18 cellular contexts compared by ENCODE assay signal in the genomic region with DNA sequence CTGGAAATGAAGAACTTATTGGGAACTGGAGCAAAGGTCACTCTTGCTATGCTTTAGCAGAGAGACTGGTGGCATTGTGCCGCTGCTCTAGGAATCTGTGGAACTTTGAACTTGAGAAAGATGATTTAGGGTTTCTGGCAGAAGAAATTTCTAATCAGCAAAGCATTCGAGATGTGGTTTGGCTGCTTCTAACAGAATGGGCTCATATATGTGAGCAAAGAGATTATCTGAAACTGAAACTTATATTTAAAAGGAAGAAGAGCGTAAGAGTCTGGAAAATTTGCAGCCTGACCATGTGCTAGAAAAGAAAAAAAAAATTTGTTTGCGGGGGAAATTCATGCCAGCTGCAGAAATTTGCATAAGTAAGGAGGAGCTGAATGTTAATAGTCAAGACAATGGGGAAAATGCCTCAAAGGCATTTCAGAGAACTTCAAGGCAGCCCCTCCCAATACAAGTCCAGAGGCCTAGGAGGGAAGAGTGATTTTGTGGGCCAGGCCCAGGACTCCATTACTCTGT. TPM values are rescaled to one million over a fixed set of nuclear protein-coding genes. Genes with fewer than 3 reads are reported as not detected.
DNase-seq lines count a peak whose midpoint lies in the region; ATAC-seq and TF ChIP-seq lines count a peak whose summit lies in the region.
"Had no signal": no experiment of that assay in that cellular context is flagged by ENCODE, and none has a peak within 500 bp of the region (broad histone marks: within the 10 kb centered on the region; RNA-seq: fewer than 3 reads in every experiment).

No MANE protein-coding gene starts in this region.

- no peaks in the 10 kb centered on the region for H3K36me3 Mint-ChIP-seq in CD14-positive monocyte

- no peak for TF ChIP-seq CTCF in CD14-positive monocyte (IDR thresholded peaks at IDR 0.05)
- no peak for TF ChIP-seq CTCF in thyroid gland (IDR thresholded peaks at IDR 0.05)

- no peak overlapping the region for H3K4me3 ChIP-seq in thyroid gland (replicated peaks in 1 of 3)
- H3K4me3 ChIP-seq: ascending aorta, GM12878 had no signal

- peaks cover 0 to 2% (median 0%) of the 10 kb centered on the region in 7 donors for H3K9me3 Mint-ChIP-seq in CD14-positive monocyte

- peaks cover 0 to 10% (median 1%) of the 10 kb centered on the region in 3 donors for H3K27me3 Mint-ChIP-seq in CD14-positive monocyte (ENCODE audit: low read depth in 3 of 3)

- H3K4me1 ChIP-seq in thyroid gland = no peaks in the 10 kb centered on the region
- H3K4me1 ChIP-seq: ascending aorta had no signal

- H3K27ac ChIP-seq in thyroid gland = no peak overlapping the region
- H3K27ac ChIP-seq: ascending aorta, HL-60, VCaP had no signal

- WGBS in thyroid gland, 2 donors = 76 to 85% methylated on average over 4 of the region's 4 CpGs

- peak overlapping the region in 1 of 2 donors; percentile 37 for H3K4me3 Mint-ChIP-seq in CD14-positive monocyte

- no peak for TF ChIP-seq POLR2A in thyroid gland (IDR thresholded peaks at IDR 0.05)

- intact Hi-C loops in CD14-positive monocyte (cut with micrococcal nuclease) = loop anchor here (5.0 kb wide), 1 partner anchor 156 kb away; no protein-coding TSS in a partner anchor
- intact Hi-C loops in thyroid gland (cut with DNase I) = loop anchor here (5.0 kb wide), 1 partner anchor 156 kb away; no protein-coding TSS in a partner anchor
- intact Hi-C loops in left cardiac atrium (cut with DNase I) = loop anchor here in 1 of 2 donors (5.0 kb wide), 1 partner anchor 156 kb away; no protein-coding TSS in a partner anchor

- H3K36me3 ChIP-seq in thyroid gland = no peaks in the 10 kb centered on the region
- H3K36me3 ChIP-seq: ascending aorta had no signal

- peaks cover 21% of the 10 kb centered on the region for H3K4me1 Mint-ChIP-seq in CD14-positive monocyte

- no peaks in the 10 kb centered on the region for H3K27me3 ChIP-seq in thyroid gland
- H3K27me3 ChIP-seq: ascending aorta had no signal

- ATAC-seq in HG02759 (IDR thresholded peaks at IDR 0.05; ENCODE audit: unreplicated experiment) (peak; percentile 59), HG02840 (IDR thresholded peaks at IDR 0.05; ENCODE audit: low FRiP score, unreplicated experiment) (no peak), left cardiac atrium (no peak)
- ATAC-seq: GM12878 had no signal

- H3K27ac Mint-ChIP-seq in CD14-positive monocyte = peak overlapping the region in 4 of 7 donors; percentile 1 to 30 (median 7)

- DNase-seq in CD14-positive monocyte (ENCODE audit: low spot score) (no peak), amniotic epithelial cell (ENCODE audit: low read depth) (peak; percentile 88), iris pigment epithelial cell (ENCODE audit: low read depth) (peak; percentile 14), DMS53 treated with DMSO at 0.1 percent for 48 hours (lab: John Stamatoyannopoulos, UW; ENCODE audit: unreplicated experiment) (no peak), thyroid gland (no peak), left cardiac atrium (no peak)
- DNase-seq: activated CD8-positive, alpha-beta memory T cell treated with anti-CD3 and anti-CD28 coated beads for 24 hours; H7; NCI-H1417; NCI-H2171 treated with DMSO at 0.1 percent for 48 hours; NCI-H82; T-helper 1 cell had no signal

- H3K9me3 ChIP-seq in thyroid gland = no peaks in the 10 kb centered on the region
- H3K9me3 ChIP-seq: ascending aorta had no signal

RNA-seq across cellular contexts. Expression of gene PAPSS1, which starts 35.9 kb away (rescaled TPM):
- polyA plus RNA-seq in CD14-positive monocyte = 10 to 100 TPM; 64.8 to 79.6 TPM
- 10 to 100 TPM; 22.7 to 35.3 (median 29.6) TPM for total RNA-seq in thyroid gland
- 10 to 100 TPM; 15.4 to 16.7 TPM for total RNA-seq in left cardiac atrium

Comparison
In these comparisons a context has a peak if more than half of its experiments do, and no peak if none do; other contexts are left out.
1. DNase-seq: peak in amniotic epithelial cell (single experiment) and iris pigment epithelial cell (single experiment); none in CD14-positive monocyte (single experiment), DMS53 treated with DMSO at 0.1 percent for 48 hours (single experiment), thyroid gland (0 of 2) and left cardiac atrium (single experiment).